In genomic region chr11:111945198-111945597, GRCh38 we compare ENCODE assay signal across 13 cellular contexts. TPM values are rescaled to one million over a fixed set of nuclear protein-coding genes. Genes with fewer than 3 reads are reported as not detected.
A peak's percentile ranks its signal among the peaks of the same experiment; 100 is the strongest.
DNase-seq lines count a peak whose midpoint lies in the region; ATAC-seq and TF ChIP-seq lines count a peak whose summit lies in the region.
"Had no signal": no experiment of that assay in that cellular context is flagged by ENCODE, and none has a peak within 500 bp of the region (broad histone marks: within the 10 kb centered on the region; RNA-seq: fewer than 3 reads in every experiment).

No MANE protein-coding gene starts in this region.

- ATAC-seq in stimulated activated naive CD8-positive, alpha-beta T cell treated with anti-CD3 and anti-CD28 coated beads, Interleukin-15, Interleukin-2, amounts not matched to agents 100 U/mL and 50 U/mL, for 24 hours = no peak
- ATAC-seq in sciatic nerve (no peak), HG03159 (IDR thresholded peaks at IDR 0.05; ENCODE audit: unreplicated experiment) (no peak), GM18511 (IDR thresholded peaks at IDR 0.05; ENCODE audit: unreplicated experiment) (no peak)
- ATAC-seq: K562 had no signal

- no peaks in the 10 kb centered on the region for H3K27me3 Mint-ChIP-seq in stimulated activated naive CD8-positive, alpha-beta T cell treated with anti-CD3 and anti-CD28 coated beads, Interleukin-15, Interleukin-2, amounts not matched to agents 100 ng/mL and 50 ng/mL, for 24 hours
- H3K27me3 Mint-ChIP-seq in brain = no peaks in the 10 kb centered on the region
- H3K27me3 Mint-ChIP-seq: naive B cell had no signal

- H3K27ac ChIP-seq in muscle layer of duodenum (ENCODE audit: low read length) = peak overlapping the region; percentile 62

- peaks cover 0 to 17% of the 10 kb centered on the region in 2 donors for H3K36me3 ChIP-seq in muscle layer of duodenum (ENCODE audit: control insufficient read depth in 1 of 2, insufficient read depth in 2 of 2, low read length in 2 of 2)
- H3K36me3 ChIP-seq in HAP-1 (replicated peaks) = no peaks in the 10 kb centered on the region; the same call in 1 of the 2 replicates

- TF ChIP-seq CTCF in brain (conservative IDR thresholded peaks at IDR 0.05) = no peak

- H3K4me1 Mint-ChIP-seq in stimulated activated naive CD8-positive, alpha-beta T cell treated with anti-CD3 and anti-CD28 coated beads, Interleukin-15, Interleukin-2, amounts not matched to agents 100 ng/mL and 50 ng/mL, for 24 hours (ENCODE audit: low read depth) = peaks cover 75% of the 10 kb centered on the region
- H3K4me1 Mint-ChIP-seq in brain = peaks cover 49% of the 10 kb centered on the region

- H3K9me3 Mint-ChIP-seq in stimulated activated naive CD8-positive, alpha-beta T cell treated with anti-CD3 and anti-CD28 coated beads, Interleukin-15, Interleukin-2, amounts not matched to agents 100 ng/mL and 50 ng/mL, for 24 hours = no peaks in the 10 kb centered on the region
- H3K9me3 Mint-ChIP-seq in brain = peaks cover 0 to 2% (median 0%) of the 10 kb centered on the region in 5 experiments
- H3K9me3 Mint-ChIP-seq: CD14-positive monocyte, naive B cell had no signal

- no peaks in the 10 kb centered on the region for H3K9me3 ChIP-seq in muscle layer of duodenum (ENCODE audit: control insufficient read depth in 1 of 2, low read length in 2 of 2)
- H3K9me3 ChIP-seq in HAP-1 = no peaks in the 10 kb centered on the region

- no peak overlapping the region for H3K4me3 ChIP-seq in muscle layer of duodenum (ENCODE audit: low read depth in 1 of 2, low read length in 2 of 2)
- H3K4me3 ChIP-seq in HAP-1 = no peak overlapping the region
- H3K4me3 ChIP-seq: K562 had no signal

- intact Hi-C loops in sciatic nerve (cut with DNase I) = no loop called here

- no peaks in the 10 kb centered on the region for H3K27me3 ChIP-seq in muscle layer of duodenum (ENCODE audit: low read depth, low read length)
- no peaks in the 10 kb centered on the region for H3K27me3 ChIP-seq in HAP-1 (ENCODE audit: low read depth)

- DNase-seq in stimulated activated naive CD8-positive, alpha-beta T cell treated with anti-CD3 and anti-CD28 coated beads, Interleukin-15, Interleukin-2, amounts not matched to agents 100 U/mL and 50 U/mL, for 24 hours = no peak
- no peak for DNase-seq in sciatic nerve (ENCODE audit: low spot score)
- no peak for DNase-seq in HAP-1 (ENCODE audit: low spot score in 2 of 2)
- DNase-seq: activated CD4-positive, alpha-beta T cell treated with anti-CD3 and anti-CD28 coated beads, Interleukin-2, amount 50 U/mL, for 1 hour; naive B cell; NCI-H2081 treated with DMSO at 0.1 percent for 48 hours had no signal

- in situ Hi-C loops in HAP-1 (cut with MboI; ENCODE audit: low sequenced_read_pairs) = no loop called here

- H3K4me1 ChIP-seq in muscle layer of duodenum (ENCODE audit: control insufficient read depth in 1 of 2, insufficient read depth in 2 of 2, low read length in 2 of 2) = no peaks in the 10 kb centered on the region
- H3K4me1 ChIP-seq in HAP-1 = no peaks in the 10 kb centered on the region

- peak overlapping the region; percentile 99 for H3K27ac Mint-ChIP-seq in stimulated activated naive CD8-positive, alpha-beta T cell treated with anti-CD3 and anti-CD28 coated beads, Interleukin-15, Interleukin-2, amounts not matched to agents 100 ng/mL and 50 ng/mL, for 24 hours
- peak overlapping the region in 3 of 5 experiments; percentile 42 to 72 (median 55) for H3K27ac Mint-ChIP-seq in brain
- H3K27ac Mint-ChIP-seq: naive B cell had no signal

- peaks cover 23% of the 10 kb centered on the region for H3K36me3 Mint-ChIP-seq in stimulated activated naive CD8-positive, alpha-beta T cell treated with anti-CD3 and anti-CD28 coated beads, Interleukin-15, Interleukin-2, amounts not matched to agents 100 ng/mL and 50 ng/mL, for 24 hours (ENCODE audit: low read depth)
- peaks cover 20% of the 10 kb centered on the region for H3K36me3 Mint-ChIP-seq in brain
- H3K36me3 Mint-ChIP-seq: CD14-positive monocyte, naive B cell had no signal

- peak overlapping the region; percentile 73 for H3K4me3 Mint-ChIP-seq in stimulated activated naive CD8-positive, alpha-beta T cell treated with anti-CD3 and anti-CD28 coated beads, Interleukin-15, Interleukin-2, amounts not matched to agents 100 ng/mL and 50 ng/mL, for 24 hours
- no peak overlapping the region for H3K4me3 Mint-ChIP-seq in brain
- H3K4me3 Mint-ChIP-seq: CD14-positive monocyte, naive B cell had no signal

RNA-seq across cellular contexts. Expression of gene DIXDC1, which starts 8.1 kb away (rescaled TPM):
- 13.6 TPM for polyA plus RNA-seq in brain (ENCODE audit: insufficient read depth, low read depth, low replicate concordance)
- total RNA-seq in sciatic nerve = 45.2 TPM

RNA-seq across cellular contexts. Expression of gene C11orf52, which starts 26.5 kb away (rescaled TPM):
- polyA plus RNA-seq in brain (ENCODE audit: insufficient read depth, low read depth, low replicate concordance) = 9.1 TPM
- not detected for total RNA-seq in sciatic nerve
- polyA plus RNA-seq: CD14-positive monocyte had no signal

RNA-seq across cellular contexts. Expression of gene HSPB2, which starts 32.7 kb away (rescaled TPM):
- polyA plus RNA-seq in brain (ENCODE audit: insufficient read depth, low read depth, low replicate concordance) = 4.3 TPM
- 14.4 TPM for total RNA-seq in sciatic nerve
- polyA plus RNA-seq: CD14-positive monocyte had no signal

RNA-seq across cellular contexts. Expression of gene CRYAB, which starts 33.6 kb away (rescaled TPM):
- 1,548 TPM for polyA plus RNA-seq in brain (ENCODE audit: insufficient read depth, low read depth, low replicate concordance)
- total RNA-seq in sciatic nerve = 1,238 TPM
- polyA plus RNA-seq: CD14-positive monocyte had no signal
